2 cellular contexts compared by ENCODE assay signal in the genomic region with DNA sequence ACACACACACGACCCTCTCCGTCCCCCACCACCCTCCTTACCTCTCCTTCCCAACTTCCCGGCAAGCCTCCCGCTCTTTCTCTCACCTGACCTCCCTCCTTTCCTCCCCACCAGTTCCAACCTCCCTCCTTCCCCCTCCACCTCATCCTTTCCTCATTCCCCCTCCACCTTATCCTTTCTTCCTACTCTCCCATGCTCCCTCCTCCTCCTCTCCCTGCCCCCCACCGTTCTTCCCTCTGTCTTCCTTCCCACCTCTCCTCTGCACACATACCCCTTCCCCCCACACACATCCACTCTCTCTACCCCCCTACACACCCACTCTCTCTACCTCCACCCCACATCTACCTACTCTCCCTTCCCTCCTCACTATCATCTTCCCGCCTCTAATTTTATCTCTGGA.
TF ChIP-seq lines count a peak whose summit lies in the region.

No MANE protein-coding gene starts in this region.

TF ChIP-seq in HepG2, 621 proteins besides CTCF, POLR2A, EP300 and RAD21:
- TF ChIP-seq PCBP2 (optimal IDR thresholded peaks at IDR 0.05; ENCODE audit: low read depth, low read length, poor library complexity, severe bottlenecking): peak; percentile 73
- TF ChIP-seq TCF7L2 (IDR thresholded peaks at IDR 0.05; ENCODE audit: low read depth, low read length): no peak

TF ChIP-seq in WTC11, 78 proteins besides CTCF, POLR2A, EP300 and RAD21:
- TF ChIP-seq TEAD4 (CRISPR knock-in tag; IDR thresholded peaks at IDR 0.05): no peak
- no peak for TF ChIP-seq ZNF138 (CRISPR knock-in tag; conservative IDR thresholded peaks at IDR 0.05)
- TF ChIP-seq NR3C1 (CRISPR knock-in tag; conservative IDR thresholded peaks at IDR 0.05; ENCODE audit: low read depth): no peak
- TF ChIP-seq OVOL2 (CRISPR knock-in tag; IDR thresholded peaks at IDR 0.05; ENCODE audit: borderline replicate concordance): no peak
- TF ChIP-seq, protein P1, sequence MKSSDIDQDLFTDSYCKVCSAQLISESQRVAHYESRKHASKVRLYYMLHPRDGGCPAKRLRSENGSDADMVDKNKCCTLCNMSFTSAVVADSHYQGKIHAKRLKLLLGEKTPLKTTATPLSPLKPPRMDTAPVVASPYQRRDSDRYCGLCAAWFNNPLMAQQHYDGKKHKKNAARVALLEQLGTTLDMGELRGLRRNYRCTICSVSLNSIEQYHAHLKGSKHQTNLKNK (CRISPR knock-in tag; IDR thresholded peaks at IDR 0.05): no peak
- no peak for TF ChIP-seq ETV6 (CRISPR knock-in tag; IDR thresholded peaks at IDR 0.05)
- TF ChIP-seq NFYB (CRISPR knock-in tag; conservative IDR thresholded peaks at IDR 0.05; ENCODE audit: low read depth): no peak
- no peak for TF ChIP-seq NFATC4 (CRISPR knock-in tag; IDR thresholded peaks at IDR 0.05)
- TF ChIP-seq, protein P2, sequence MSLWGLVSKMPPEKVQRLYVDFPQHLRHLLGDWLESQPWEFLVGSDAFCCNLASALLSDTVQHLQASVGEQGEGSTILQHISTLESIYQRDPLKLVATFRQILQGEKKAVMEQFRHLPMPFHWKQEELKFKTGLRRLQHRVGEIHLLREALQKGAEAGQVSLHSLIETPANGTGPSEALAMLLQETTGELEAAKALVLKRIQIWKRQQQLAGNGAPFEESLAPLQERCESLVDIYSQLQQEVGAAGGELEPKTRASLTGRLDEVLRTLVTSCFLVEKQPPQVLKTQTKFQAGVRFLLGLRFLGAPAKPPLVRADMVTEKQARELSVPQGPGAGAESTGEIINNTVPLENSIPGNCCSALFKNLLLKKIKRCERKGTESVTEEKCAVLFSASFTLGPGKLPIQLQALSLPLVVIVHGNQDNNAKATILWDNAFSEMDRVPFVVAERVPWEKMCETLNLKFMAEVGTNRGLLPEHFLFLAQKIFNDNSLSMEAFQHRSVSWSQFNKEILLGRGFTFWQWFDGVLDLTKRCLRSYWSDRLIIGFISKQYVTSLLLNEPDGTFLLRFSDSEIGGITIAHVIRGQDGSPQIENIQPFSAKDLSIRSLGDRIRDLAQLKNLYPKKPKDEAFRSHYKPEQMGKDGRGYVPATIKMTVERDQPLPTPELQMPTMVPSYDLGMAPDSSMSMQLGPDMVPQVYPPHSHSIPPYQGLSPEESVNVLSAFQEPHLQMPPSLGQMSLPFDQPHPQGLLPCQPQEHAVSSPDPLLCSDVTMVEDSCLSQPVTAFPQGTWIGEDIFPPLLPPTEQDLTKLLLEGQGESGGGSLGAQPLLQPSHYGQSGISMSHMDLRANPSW (CRISPR knock-in tag; conservative IDR thresholded peaks at IDR 0.05; ENCODE audit: low read depth): no peak
TF ChIP-seq in WTC11: peak in this region for 0.
